ENCODE assay signal across 12 cellular contexts in genomic region chr6:129929433-129929832, GRCh38.
DNase-seq lines count a peak whose midpoint lies in the region; TF ChIP-seq lines count a peak whose summit lies in the region.
"Had no signal": no experiment of that assay in that cellular context is flagged by ENCODE, and none has a peak within 500 bp of the region (broad histone marks: within the 10 kb centered on the region; RNA-seq: fewer than 3 reads in every experiment).

No MANE protein-coding gene starts in this region.

- no peaks in the 10 kb centered on the region for H3K36me3 Mint-ChIP-seq in activated CD4-positive, alpha-beta T cell treated with anti-CD3 and anti-CD28 coated beads, Interleukin-2, amount 10 ng/mL, durations not matched to agents 24 days and 14 days (ENCODE audit: low read depth)
- H3K36me3 Mint-ChIP-seq in glutamatergic neuron (ENCODE audit: unreplicated experiment), result no peaks in the 10 kb centered on the region
- H3K36me3 Mint-ChIP-seq: naive thymus-derived CD4-positive, alpha-beta T cell had no signal

- no peak overlapping the region for H3K27ac Mint-ChIP-seq in activated CD4-positive, alpha-beta T cell treated with anti-CD3 and anti-CD28 coated beads, Interleukin-2, amount 10 ng/mL, durations not matched to agents 24 days and 14 days
- peak overlapping the region; percentile 40 for H3K27ac Mint-ChIP-seq in glutamatergic neuron (ENCODE audit: unreplicated experiment)
- H3K27ac Mint-ChIP-seq: naive thymus-derived CD4-positive, alpha-beta T cell had no signal

- no peak for TF ChIP-seq CTCF in glutamatergic neuron (IDR thresholded peaks at IDR 0.05; ENCODE audit: partially characterized antibody, unreplicated experiment)
- no peak for TF ChIP-seq CTCF in GM10266 (IDR thresholded peaks at IDR 0.05; ENCODE audit: control insufficient read depth, insufficient read depth, low read depth, missing control alignments)

- H3K4me3 Mint-ChIP-seq in activated CD4-positive, alpha-beta T cell treated with anti-CD3 and anti-CD28 coated beads, Interleukin-2, amount 10 ng/mL, durations not matched to agents 24 days and 14 days, result no peak overlapping the region
- H3K4me3 Mint-ChIP-seq in glutamatergic neuron (ENCODE audit: unreplicated experiment), result no peak overlapping the region
- H3K4me3 Mint-ChIP-seq: naive thymus-derived CD4-positive, alpha-beta T cell had no signal

- CTCF ChIA-PET in HEK293T (lab: Yijun Ruan, JAX), result no interaction called here

- H3K4me1 Mint-ChIP-seq in activated CD4-positive, alpha-beta T cell treated with anti-CD3 and anti-CD28 coated beads, Interleukin-2, amount 10 ng/mL, durations not matched to agents 24 days and 14 days, result no peaks in the 10 kb centered on the region
- H3K4me1 Mint-ChIP-seq in glutamatergic neuron (ENCODE audit: low read depth, unreplicated experiment), result peaks cover 7% of the 10 kb centered on the region

- peaks cover 3% of the 10 kb centered on the region for H3K27me3 Mint-ChIP-seq in activated CD4-positive, alpha-beta T cell treated with anti-CD3 and anti-CD28 coated beads, Interleukin-2, amount 10 ng/mL, durations not matched to agents 24 days and 14 days
- H3K27me3 Mint-ChIP-seq in glutamatergic neuron (ENCODE audit: unreplicated experiment), result no peaks in the 10 kb centered on the region

- no peaks in the 10 kb centered on the region for H3K9me3 Mint-ChIP-seq in activated CD4-positive, alpha-beta T cell treated with anti-CD3 and anti-CD28 coated beads, Interleukin-2, amount 10 ng/mL, durations not matched to agents 24 days and 14 days
- peaks cover 3% of the 10 kb centered on the region for H3K9me3 Mint-ChIP-seq in glutamatergic neuron (ENCODE audit: unreplicated experiment)
- H3K9me3 Mint-ChIP-seq: naive thymus-derived CD4-positive, alpha-beta T cell had no signal

- intact Hi-C loops in activated CD4-positive, alpha-beta T cell treated with anti-CD3 and anti-CD28 coated beads, Interleukin-2, amount 10 ng/mL, durations not matched to agents 24 days and 14 days (cut with micrococcal nuclease), result no loop called here

- POLR2A ChIA-PET in HEK293T (lab: Yijun Ruan, JAX), result no interaction called here

- peak; percentile 31 for DNase-seq in activated CD4-positive, alpha-beta T cell treated with anti-CD3 and anti-CD28 coated beads, Interleukin-2, amount 10 ng/mL, durations not matched to agents 24 days and 14 days
- no peak for DNase-seq in activated CD4-positive, alpha-beta T cell treated with anti-CD3 and anti-CD28 coated beads, Interleukin-2, amount 50 U/mL, for 1 hour
- DNase-seq in amygdala (lab: John Stamatoyannopoulos, UW), result peak in 37 of 56 donors; percentile 2 to 79 (median 22)
- no peak for DNase-seq in glutamatergic neuron
- no peak for DNase-seq in activated naive CD4-positive, alpha-beta T cell treated with Interleukin-2 at 50 U/mL for 16 hours
- DNase-seq in HEK293T (ENCODE audit: extremely low spot score), result no peak
- DNase-seq in NCI-H345 (lab: John Stamatoyannopoulos, UW), result no peak
- no peak for DNase-seq in GM10266 (ENCODE audit: extremely low spot score)
- DNase-seq: activated gamma-delta T cell treated with Interleukin-2 at 50 U/mL for 16 hours; gastrocnemius medialis; naive thymus-derived CD4-positive, alpha-beta T cell; NCI-H526 treated with DMSO at 0.1 percent for 48 hours had no signal

TF ChIP-seq in HEK293T, 16 proteins besides CTCF, POLR2A, EP300 and RAD21:
- TF ChIP-seq ELF4 (IDR thresholded peaks at IDR 0.05) (no peak), TARDBP (IDR thresholded peaks at IDR 0.05) (no peak), CTBP1 (IDR thresholded peaks at IDR 0.05; ENCODE audit: borderline replicate concordance) (no peak), FOXM1 (IDR thresholded peaks at IDR 0.05; ENCODE audit: borderline replicate concordance) (no peak), FOXK2 (IDR thresholded peaks at IDR 0.05) (no peak), NFRKB (IDR thresholded peaks at IDR 0.05) (no peak), L3MBTL2 (conservative IDR thresholded peaks at IDR 0.05) (no peak), ZNF384 (IDR thresholded peaks at IDR 0.05) (no peak), SUZ12 (IDR thresholded peaks at IDR 0.05) (no peak)
TF ChIP-seq in HEK293T: peak in this region for 0.

Comparison
In these comparisons a context has a peak if more than half of its experiments do, and no peak if none do; other contexts are left out.
1. DNase-seq: peak in activated CD4-positive, alpha-beta T cell treated with anti-CD3 and anti-CD28 coated beads, Interleukin-2, amount 10 ng/mL, durations not matched to agents 24 days and 14 days (single experiment) and amygdala (37 of 56); none in activated CD4-positive, alpha-beta T cell treated with anti-CD3 and anti-CD28 coated beads, Interleukin-2, amount 50 U/mL, for 1 hour (single experiment), glutamatergic neuron (single experiment), activated naive CD4-positive, alpha-beta T cell treated with Interleukin-2 at 50 U/mL for 16 hours (single experiment), HEK293T (single experiment), NCI-H345 (single experiment) and GM10266 (single experiment).